12 cellular contexts compared by ENCODE assay signal in genomic region chr7:102542083-102542482, GRCh38. TPM values are rescaled to one million over a fixed set of nuclear protein-coding genes. Genes with fewer than 3 reads are reported as not detected.
"Had no signal": no experiment of that assay in that cellular context is flagged by ENCODE, and none has a peak within 500 bp of the region (broad histone marks: within the 10 kb centered on the region; RNA-seq: fewer than 3 reads in every experiment).

No MANE protein-coding gene starts in this region.

RNA-seq across cellular contexts. Expression of gene SPDYE2, which starts 8.9 kb away (rescaled TPM):
- total RNA-seq: activated CD4-positive, alpha-beta memory T cell treated with anti-CD3 and anti-CD28 coated beads for 36 hours; activated CD4-positive, alpha-beta T cell treated with anti-CD3 and anti-CD28 coated beads for 36 hours; activated CD8-positive, alpha-beta T cell treated with anti-CD3 and anti-CD28 coated beads for 36 hours; activated T-cell treated with anti-CD3 and anti-CD28 coated beads, Interleukin-2, amount 50 U/mL, for 4 hours; activated T-cell treated with anti-CD3 and anti-CD28 coated beads, Interleukin-2, amount 50 U/mL, for 72 hours; activated T-helper 1 cell treated with anti-CD3 and anti-CD28 coated beads, Interleukin-12 subunit alpha, Interleukin-12 subunit beta, Interleukin-2, Interleukin-4 antibody, amounts not matched to agents 30 ng/mL and 10 ng/mL and 1 ng/mL, durations not matched to agents 14 hours and 24 hours and 36 hours; activated T-helper 17 cell treated with anti-CD3 and anti-CD28 coated beads, Interleukin-2, amount 50 U/mL, for 72 hours; astrocyte; body of pancreas; breast epithelium; T-helper 1 cell treated with Interleukin-12 subunit alpha and Interleukin-12 subunit beta and Interleukin-4 antibody, amounts not matched to agents 30 ng/mL and 1 ng/mL, for 36 hours; T-helper 2 cell treated with Interferon-gamma antibody and Interleukin-4, amounts not matched to agents 100 ng/mL and 5 ng/mL, for 36 hours had no signal
